Comparison of ENCODE assay signal across 1 cellular context in the genomic region with DNA sequence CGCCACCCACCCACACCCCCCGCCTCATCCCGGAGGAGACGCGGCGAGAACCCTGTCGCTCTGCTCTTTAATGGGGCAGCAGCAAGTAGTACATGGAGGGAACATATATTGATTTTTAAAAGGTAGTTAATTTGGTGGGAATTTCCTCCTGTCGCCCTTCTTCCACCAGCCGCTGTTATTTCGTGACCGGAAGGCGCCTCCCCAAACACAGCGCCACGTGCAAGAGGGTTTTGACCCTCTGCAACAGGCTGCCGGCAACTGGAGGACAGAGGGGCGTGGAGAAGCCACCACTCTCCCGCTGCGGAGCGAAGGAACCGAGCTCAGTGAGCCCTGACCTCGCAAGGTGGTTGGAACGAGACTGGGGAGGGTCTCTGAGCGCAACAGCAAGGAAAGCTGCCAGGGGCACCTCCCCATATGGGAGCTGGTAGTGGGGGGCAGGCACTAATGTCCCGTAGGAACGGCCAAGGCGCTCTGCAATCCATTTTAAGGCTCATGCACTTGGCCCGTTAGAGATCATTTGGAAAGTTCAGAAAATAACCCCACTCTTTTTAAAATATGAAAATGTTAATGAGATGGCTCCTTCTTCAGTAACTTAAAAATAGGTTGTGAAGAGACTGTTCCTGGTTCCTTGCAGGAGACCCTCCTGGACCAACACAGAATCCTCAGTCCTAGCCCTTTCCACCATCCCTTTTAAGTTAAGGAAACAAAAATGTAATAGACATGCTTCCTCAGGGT.
A peak's percentile ranks its signal among the peaks of the same experiment; 100 is the strongest.
TF ChIP-seq lines count a peak whose summit lies in the region.

No MANE protein-coding gene starts in this region.

TF ChIP-seq in liver, 16 proteins besides CTCF, POLR2A, EP300 and RAD21 (continued from another document):
- TF ChIP-seq, protein P1, sequence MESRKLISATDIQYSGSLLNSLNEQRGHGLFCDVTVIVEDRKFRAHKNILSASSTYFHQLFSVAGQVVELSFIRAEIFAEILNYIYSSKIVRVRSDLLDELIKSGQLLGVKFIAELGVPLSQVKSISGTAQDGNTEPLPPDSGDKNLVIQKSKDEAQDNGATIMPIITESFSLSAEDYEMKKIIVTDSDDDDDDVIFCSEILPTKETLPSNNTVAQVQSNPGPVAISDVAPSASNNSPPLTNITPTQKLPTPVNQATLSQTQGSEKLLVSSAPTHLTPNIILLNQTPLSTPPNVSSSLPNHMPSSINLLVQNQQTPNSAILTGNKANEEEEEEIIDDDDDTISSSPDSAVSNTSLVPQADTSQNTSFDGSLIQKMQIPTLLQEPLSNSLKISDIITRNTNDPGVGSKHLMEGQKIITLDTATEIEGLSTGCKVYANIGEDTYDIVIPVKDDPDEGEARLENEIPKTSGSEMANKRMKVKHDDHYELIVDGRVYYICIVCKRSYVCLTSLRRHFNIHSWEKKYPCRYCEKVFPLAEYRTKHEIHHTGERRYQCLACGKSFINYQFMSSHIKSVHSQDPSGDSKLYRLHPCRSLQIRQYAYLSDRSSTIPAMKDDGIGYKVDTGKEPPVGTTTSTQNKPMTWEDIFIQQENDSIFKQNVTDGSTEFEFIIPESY (IDR thresholded peaks at IDR 0.05), result no peak
- TF ChIP-seq TAF1 (conservative IDR thresholded peaks at IDR 0.05) (peak; percentile 82), GABPA (IDR thresholded peaks at IDR 0.05 in 1 of 2, conservative IDR thresholded peaks at IDR 0.05 in 1 of 2) (no peak), FOXA2 (IDR thresholded peaks at IDR 0.05) (no peak), NR2F2 (IDR thresholded peaks at IDR 0.05) (no peak), JUND (IDR thresholded peaks at IDR 0.05) (no peak), HNF4G (IDR thresholded peaks at IDR 0.05) (no peak)
- TF ChIP-seq, protein P2, sequence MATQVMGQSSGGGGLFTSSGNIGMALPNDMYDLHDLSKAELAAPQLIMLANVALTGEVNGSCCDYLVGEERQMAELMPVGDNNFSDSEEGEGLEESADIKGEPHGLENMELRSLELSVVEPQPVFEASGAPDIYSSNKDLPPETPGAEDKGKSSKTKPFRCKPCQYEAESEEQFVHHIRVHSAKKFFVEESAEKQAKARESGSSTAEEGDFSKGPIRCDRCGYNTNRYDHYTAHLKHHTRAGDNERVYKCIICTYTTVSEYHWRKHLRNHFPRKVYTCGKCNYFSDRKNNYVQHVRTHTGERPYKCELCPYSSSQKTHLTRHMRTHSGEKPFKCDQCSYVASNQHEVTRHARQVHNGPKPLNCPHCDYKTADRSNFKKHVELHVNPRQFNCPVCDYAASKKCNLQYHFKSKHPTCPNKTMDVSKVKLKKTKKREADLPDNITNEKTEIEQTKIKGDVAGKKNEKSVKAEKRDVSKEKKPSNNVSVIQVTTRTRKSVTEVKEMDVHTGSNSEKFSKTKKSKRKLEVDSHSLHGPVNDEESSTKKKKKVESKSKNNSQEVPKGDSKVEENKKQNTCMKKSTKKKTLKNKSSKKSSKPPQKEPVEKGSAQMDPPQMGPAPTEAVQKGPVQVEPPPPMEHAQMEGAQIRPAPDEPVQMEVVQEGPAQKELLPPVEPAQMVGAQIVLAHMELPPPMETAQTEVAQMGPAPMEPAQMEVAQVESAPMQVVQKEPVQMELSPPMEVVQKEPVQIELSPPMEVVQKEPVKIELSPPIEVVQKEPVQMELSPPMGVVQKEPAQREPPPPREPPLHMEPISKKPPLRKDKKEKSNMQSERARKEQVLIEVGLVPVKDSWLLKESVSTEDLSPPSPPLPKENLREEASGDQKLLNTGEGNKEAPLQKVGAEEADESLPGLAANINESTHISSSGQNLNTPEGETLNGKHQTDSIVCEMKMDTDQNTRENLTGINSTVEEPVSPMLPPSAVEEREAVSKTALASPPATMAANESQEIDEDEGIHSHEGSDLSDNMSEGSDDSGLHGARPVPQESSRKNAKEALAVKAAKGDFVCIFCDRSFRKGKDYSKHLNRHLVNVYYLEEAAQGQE (IDR thresholded peaks at IDR 0.05), result no peak
TF ChIP-seq in liver: peak in this region for 5.
